In the genomic region with DNA sequence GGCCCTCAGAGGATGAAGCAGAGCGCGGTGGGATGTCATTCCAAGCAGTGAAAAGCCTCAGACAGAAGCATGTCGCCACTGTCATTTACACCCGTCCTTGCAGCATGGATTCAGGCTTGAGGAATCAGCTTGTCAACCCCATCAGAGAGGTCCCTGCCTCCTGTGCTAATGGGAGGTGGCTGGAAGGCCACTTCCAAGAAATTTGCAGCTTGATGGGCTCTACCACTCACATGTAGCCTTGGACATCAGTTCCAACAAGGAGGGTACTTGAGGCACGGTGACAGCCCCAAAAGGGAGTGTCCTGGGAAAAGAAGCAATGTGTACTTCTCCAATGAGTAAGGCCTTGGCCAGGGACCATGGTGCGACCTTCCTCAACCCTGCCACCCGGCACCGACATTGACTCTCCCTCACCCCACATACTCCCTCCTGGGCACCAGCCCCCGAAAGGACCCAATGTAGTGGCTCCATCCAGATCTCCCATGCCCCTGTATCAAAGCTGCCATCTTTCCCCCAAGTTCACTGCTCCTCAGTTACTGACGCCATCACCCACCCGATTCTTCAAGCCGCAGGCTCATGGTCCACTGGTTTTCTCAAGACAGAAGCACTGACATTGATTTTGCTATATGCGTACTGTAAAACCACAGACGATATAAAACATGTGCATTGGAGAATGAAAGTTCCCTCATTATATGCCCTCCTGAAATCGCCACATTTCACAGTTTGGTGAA, we compare ENCODE assay signal across 13 cellular contexts.
DNase-seq lines count a peak whose midpoint lies in the region; ATAC-seq and TF ChIP-seq lines count a peak whose summit lies in the region.
"Had no signal": no experiment of that assay in that cellular context is flagged by ENCODE, and none has a peak within 500 bp of the region (broad histone marks: within the 10 kb centered on the region; RNA-seq: fewer than 3 reads in every experiment).

No MANE protein-coding gene starts in this region.

- no peak for DNase-seq in CD4-positive, CD25-positive, alpha-beta regulatory T cell
- DNase-seq in HCT116 (ENCODE audit: low read depth, low spot score) (no peak), breast epithelium (ENCODE audit: low spot score in 2 of 2) (peak in 1 of 2 donors; percentile 50), neuronal stem cell (ENCODE audit: low spot score) (no peak), GM13976 (ENCODE audit: low spot score) (no peak), middle frontal gyrus (ENCODE audit: extremely low spot score, low spot score) (no peak)
- DNase-seq: COR-L47; foreskin keratinocyte; NCI-H1417 treated with DMSO at 0.1 percent for 48 hours; stimulated activated CD4-positive, alpha-beta T cell treated with anti-CD3 and anti-CD28 coated beads, Interleukin-4, amount 100 ng/mL, for 4 hours; stomach had no signal

- no peak overlapping the region for H2BK12ac ChIP-seq in neuronal stem cell (ENCODE audit: low read length)

- H3K4me3 Mint-ChIP-seq in CD4-positive, CD25-positive, alpha-beta regulatory T cell: peak overlapping the region; percentile 18 to 84 (median 78)

- no peak for TF ChIP-seq POLR2A in HCT116 (IDR thresholded peaks at IDR 0.05; ENCODE audit: borderline replicate concordance, extremely low read depth, insufficient read depth, insufficient read length)
- no peak for TF ChIP-seq POLR2A in breast epithelium (IDR thresholded peaks at IDR 0.05)

- no peaks in the 10 kb centered on the region for H3K36me3 Mint-ChIP-seq in CD4-positive, CD25-positive, alpha-beta regulatory T cell

- no peak overlapping the region for H2BK5ac ChIP-seq in neuronal stem cell (ENCODE audit: low read length)

- no peak for ATAC-seq in CD4-positive, CD25-positive, alpha-beta regulatory T cell (ENCODE audit: low read depth in 2 of 2)
- no peak for ATAC-seq in HCT116
- no peak for ATAC-seq in HG03457 (IDR thresholded peaks at IDR 0.05; ENCODE audit: unreplicated experiment)
- ATAC-seq: foreskin keratinocyte had no signal

- TF ChIP-seq CTCF in HCT116 (IDR thresholded peaks at IDR 0.05 in 2 of 3, conservative IDR thresholded peaks at IDR 0.05 in 1 of 3; ENCODE audit: borderline replicate concordance in 1 of 3, insufficient read depth in 1 of 3, low read depth in 2 of 3, low read length in 2 of 3) (no peak), breast epithelium (IDR thresholded peaks at IDR 0.05) (no peak), GM13976 (IDR thresholded peaks at IDR 0.05; ENCODE audit: borderline replicate concordance, control extremely low read depth, extremely low read depth, insufficient read depth, missing control alignments) (no peak)

- no peaks in the 10 kb centered on the region for H3K9me2 ChIP-seq in HCT116 (ENCODE audit: insufficient read depth)

- no peaks in the 10 kb centered on the region for H3K27me3 ChIP-seq in CD4-positive, CD25-positive, alpha-beta regulatory T cell (ENCODE audit: control insufficient read depth, insufficient read depth, low read length)
- H3K27me3 ChIP-seq in HCT116 (ENCODE audit: insufficient read depth, low read length) (no peaks in the 10 kb centered on the region), breast epithelium (no peaks in the 10 kb centered on the region), neuronal stem cell (ENCODE audit: control insufficient read depth in 3 of 3, insufficient read depth in 3 of 3, low read depth in 1 of 3, low read length in 3 of 3) (peaks cover 0 to 10% (median 6%) of the 10 kb centered on the region in 3 experiments)
- H3K27me3 ChIP-seq: right atrium auricular region, stomach had no signal

- H2BK120ac ChIP-seq in neuronal stem cell (ENCODE audit: low read depth, low read length): no peak overlapping the region

- peaks cover 0 to 2% (median 0%) of the 10 kb centered on the region in 7 donors for H3K9me3 Mint-ChIP-seq in CD4-positive, CD25-positive, alpha-beta regulatory T cell

- peak overlapping the region; percentile 29 to 83 (median 72) for H3K27ac Mint-ChIP-seq in CD4-positive, CD25-positive, alpha-beta regulatory T cell

- H2BK15ac ChIP-seq in neuronal stem cell (ENCODE audit: low read length): no peak overlapping the region

- in situ Hi-C loops in GM13976 (cut with MboI; ENCODE audit: low sequenced_read_pairs, unreplicated experiment): no loop called here

- H3K4me2 ChIP-seq in HCT116 (ENCODE audit: low read length) (no peak overlapping the region), neuronal stem cell (ENCODE audit: insufficient read depth, low read length, poor library complexity, severe bottlenecking) (no peak overlapping the region)

- no TSS peak for BruUV-seq in HCT116 (replicated peaks; lab: Mats Ljungman, UMichigan)

- RAD21 ChIA-PET in HCT116 (lab: Charles Lee; ENCODE audit: low non-redundant PET in 1 of 2, low total read pairs in 2 of 2, uncharacterized antibody in 2 of 2, unreplicated experiment in 2 of 2): no interaction called here

- H3K9ac ChIP-seq in HCT116 (ENCODE audit: low read length) (no peak overlapping the region), neuronal stem cell (ENCODE audit: low read depth, low read length, poor library complexity) (no peak overlapping the region)

- H4K91ac ChIP-seq in neuronal stem cell (ENCODE audit: low read depth, low read length, poor library complexity): no peak overlapping the region

- H3K27me3 Mint-ChIP-seq in CD4-positive, CD25-positive, alpha-beta regulatory T cell: peaks cover 10% of the 10 kb centered on the region

- no peaks in the 10 kb centered on the region for H3K36me3 ChIP-seq in CD4-positive, CD25-positive, alpha-beta regulatory T cell (ENCODE audit: control insufficient read depth, insufficient read depth, low read length)
- H3K36me3 ChIP-seq in HCT116 (ENCODE audit: control insufficient read depth in 1 of 2, insufficient read depth in 2 of 2, low read length in 2 of 2): no peaks in the 10 kb centered on the region
- no peaks in the 10 kb centered on the region for H3K36me3 ChIP-seq in breast epithelium
- no peaks in the 10 kb centered on the region for H3K36me3 ChIP-seq in neuronal stem cell (replicated peaks in 1 of 2; ENCODE audit: control insufficient read depth in 2 of 2, insufficient read depth in 2 of 2, low read length in 2 of 2)
- H3K36me3 ChIP-seq: right atrium auricular region, stomach had no signal

- no peak for TF ChIP-seq RAD21 in HCT116 (IDR thresholded peaks at IDR 0.05; ENCODE audit: low read depth)

- CTCF ChIA-PET in HCT116 (lab: Charles Lee): no interaction called here

- intact Hi-C loops in HCT116 (cut with micrococcal nuclease) (no loop called here), breast epithelium (cut with DNase I; ENCODE audit: low total_unique reads) (no loop called here)

- peaks cover 14% of the 10 kb centered on the region for H3K4me1 ChIP-seq in CD4-positive, CD25-positive, alpha-beta regulatory T cell (ENCODE audit: control insufficient read depth, insufficient read depth, low read length, poor library complexity, severe bottlenecking)
- H3K4me1 ChIP-seq in HCT116 (ENCODE audit: control insufficient read depth in 1 of 2, insufficient read depth in 2 of 2, low read length in 2 of 2) (peaks cover 58 to 62% of the 10 kb centered on the region in 2 experiments), breast epithelium (peaks cover 0 to 8% of the 10 kb centered on the region in 2 donors), neuronal stem cell (ENCODE audit: control insufficient read depth in 2 of 2, insufficient read depth in 1 of 2, low read depth in 1 of 2, low read length in 2 of 2) (peaks cover 0 to 11% of the 10 kb centered on the region in 2 donors)

- POLR2A ChIA-PET in HCT116 (lab: Charles Lee): no interaction called here

- peak overlapping the region; percentile 12 for H2AK5ac ChIP-seq in neuronal stem cell (ENCODE audit: low read depth, low read length)

- H3K23ac ChIP-seq in neuronal stem cell (ENCODE audit: low read depth, low read length, poor library complexity): no peak overlapping the region

- H4K20me1 ChIP-seq in HCT116 (ENCODE audit: insufficient read depth): no peaks in the 10 kb centered on the region

- no CpG with 5 or more reads among the region's 15 CpGs for WGBS in neuronal stem cell (ENCODE audit: extremely low coverage in 2 of 2, insufficient read length in 2 of 2, insufficient replicate concordance in 1 of 2), 2 donors

- H3K9me3 ChIP-seq in CD4-positive, CD25-positive, alpha-beta regulatory T cell (ENCODE audit: control insufficient read depth in 2 of 2, low read length in 2 of 2): no peaks in the 10 kb centered on the region
- H3K9me3 ChIP-seq in HCT116 (ENCODE audit: control insufficient read depth in 1 of 2, insufficient read depth in 1 of 2, low read depth in 1 of 2, low read length in 2 of 2): no peaks in the 10 kb centered on the region
- H3K9me3 ChIP-seq in breast epithelium: no peaks in the 10 kb centered on the region
- no peaks in the 10 kb centered on the region for H3K9me3 ChIP-seq in neuronal stem cell (replicated peaks in 1 of 2; ENCODE audit: control insufficient read depth in 2 of 2, insufficient read depth in 1 of 2, low read depth in 1 of 2, low read length in 2 of 2)
- H3K9me3 ChIP-seq: right atrium auricular region, stomach had no signal

- H3K79me1 ChIP-seq in neuronal stem cell (ENCODE audit: low read depth, low read length): no peaks in the 10 kb centered on the region

- no peak overlapping the region for H4K8ac ChIP-seq in neuronal stem cell (ENCODE audit: low read depth, low read length)

- no peak overlapping the region for H3K4ac ChIP-seq in neuronal stem cell (ENCODE audit: low read length)

- H3K4me1 Mint-ChIP-seq in CD4-positive, CD25-positive, alpha-beta regulatory T cell: peaks cover 0 to 17% (median 9%) of the 10 kb centered on the region in 4 donors

- no peak overlapping the region for H2AFZ ChIP-seq in HCT116 (ENCODE audit: low read depth, low read length, poor library complexity, severe bottlenecking)
- H2AFZ ChIP-seq in neuronal stem cell (ENCODE audit: low read length): no peak overlapping the region

- H3K27ac ChIP-seq in CD4-positive, CD25-positive, alpha-beta regulatory T cell (ENCODE audit: insufficient read depth, low read length, poor library complexity, severe bottlenecking): no peak overlapping the region
- peak overlapping the region; percentile 37; the same call in 1 of the 2 replicates for H3K27ac ChIP-seq in HCT116 (ENCODE audit: low read depth, low read length)
- H3K27ac ChIP-seq in breast epithelium: peak overlapping the region; percentile 2 to 98
- no peak overlapping the region for H3K27ac ChIP-seq in neuronal stem cell (replicated peaks; ENCODE audit: low read length)
- H3K27ac ChIP-seq: foreskin keratinocyte had no signal

- H3K79me2 ChIP-seq in HCT116 (ENCODE audit: insufficient read depth, low read length): no peaks in the 10 kb centered on the region

- H3K4me3 ChIP-seq in CD4-positive, CD25-positive, alpha-beta regulatory T cell (ENCODE audit: low read depth, low read length): no peak overlapping the region
- no peak overlapping the region for H3K4me3 ChIP-seq in HCT116 (replicated peaks in 1 of 2; ENCODE audit: low read depth in 1 of 2, low read length in 2 of 2)
- no peak overlapping the region for H3K4me3 ChIP-seq in breast epithelium
- no peak overlapping the region for H3K4me3 ChIP-seq in neuronal stem cell (ENCODE audit: low read length in 2 of 2)
- H3K4me3 ChIP-seq: right atrium auricular region, stomach had no signal

- H3K14ac ChIP-seq in neuronal stem cell (ENCODE audit: low read length): no peak overlapping the region

- peak overlapping the region; percentile 21 for H3K18ac ChIP-seq in neuronal stem cell (ENCODE audit: low read length)

TF ChIP-seq in HCT116, 20 proteins besides CTCF, POLR2A, EP300 and RAD21 (continues in another document):
- TF ChIP-seq POLR2AphosphoS5 (IDR thresholded peaks at IDR 0.05; ENCODE audit: low read depth, low read length): no peak

Comparison
In these comparisons a context has a peak if more than half of its experiments do, and no peak if none do; other contexts are left out.
1. H3K27ac ChIP-seq: peak in HCT116 (single experiment) and breast epithelium (2 of 2); none in CD4-positive, CD25-positive, alpha-beta regulatory T cell (single experiment) and neuronal stem cell (single experiment).